8 cellular contexts compared by ENCODE assay signal in the genomic region with DNA sequence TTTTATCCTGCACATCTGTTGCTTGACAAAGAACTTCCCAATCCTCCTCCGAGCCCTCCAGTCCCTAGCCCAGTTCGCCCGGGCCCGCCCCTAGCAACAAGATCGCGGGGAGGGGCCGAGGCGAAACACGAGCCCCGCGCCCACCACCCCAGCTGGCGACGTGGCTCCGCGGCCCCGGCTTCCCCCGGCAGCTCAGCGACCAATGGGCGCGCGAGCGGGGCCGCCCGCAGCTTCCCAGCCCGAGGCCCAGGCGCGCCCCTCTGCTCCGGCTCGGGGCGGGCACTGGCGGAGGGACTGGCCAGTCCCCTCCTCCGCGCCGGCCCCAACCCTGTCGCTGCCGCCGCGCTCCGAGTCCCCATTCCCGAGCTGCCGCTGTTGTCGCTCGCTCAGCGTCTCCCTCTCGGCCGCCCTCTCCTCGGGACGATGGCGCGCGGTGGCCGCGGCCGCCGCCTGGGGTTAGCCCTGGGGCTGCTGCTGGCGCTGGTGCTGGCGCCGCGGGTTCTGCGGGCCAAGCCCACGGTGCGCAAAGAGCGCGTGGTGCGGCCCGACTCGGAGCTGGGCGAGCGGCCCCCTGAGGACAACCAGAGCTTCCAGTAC. TPM values are rescaled to one million over a fixed set of nuclear protein-coding genes. Genes with fewer than 3 reads are reported as not detected.
DNase-seq lines count a peak whose midpoint lies in the region; ATAC-seq and TF ChIP-seq lines count a peak whose summit lies in the region.

TSS of gene RCN1 (plus strand) at position 301 of the 597 bp plus-strand sequence. CDS start at position 424, 123 bp downstream.

- H3K9me3 Mint-ChIP-seq in activated CD8-positive, alpha-beta memory T cell treated with anti-CD3 and anti-CD28 coated beads, Interleukin-2, amount 10 ng/mL, durations not matched to agents 7 days and 5 days (ENCODE audit: low read depth), result no peaks in the 10 kb centered on the region
- H3K9me3 Mint-ChIP-seq in endothelial cell (ENCODE audit: unreplicated experiment), result no peaks in the 10 kb centered on the region

- no peak for TF ChIP-seq CTCF in endothelial cell (IDR thresholded peaks at IDR 0.05; ENCODE audit: unreplicated experiment)

- ATAC-seq in GM18517 (IDR thresholded peaks at IDR 0.05; ENCODE audit: unreplicated experiment), result peak; percentile 46
- peak; percentile 50 for ATAC-seq in HG02981 (IDR thresholded peaks at IDR 0.05; ENCODE audit: unreplicated experiment)
- ATAC-seq in activated CD8-positive, alpha-beta memory T cell treated with anti-CD3 and anti-CD28 coated beads, Interleukin-2, amount 10 ng/mL, durations not matched to agents 7 days and 5 days, result peak; percentile 68

- peaks cover 10% of the 10 kb centered on the region for H3K36me3 Mint-ChIP-seq in activated CD8-positive, alpha-beta memory T cell treated with anti-CD3 and anti-CD28 coated beads, Interleukin-2, amount 10 ng/mL, durations not matched to agents 7 days and 5 days
- peaks cover 4% of the 10 kb centered on the region for H3K36me3 Mint-ChIP-seq in endothelial cell (ENCODE audit: low read depth, unreplicated experiment)

- peak within 1 kb of the TSS; percentile 82 for H3K4me3 Mint-ChIP-seq in activated CD8-positive, alpha-beta memory T cell treated with anti-CD3 and anti-CD28 coated beads, Interleukin-2, amount 10 ng/mL, durations not matched to agents 7 days and 5 days
- H3K4me3 Mint-ChIP-seq in endothelial cell (ENCODE audit: unreplicated experiment), result peak within 1 kb of the TSS; percentile 91

- in situ Hi-C loops in ACHN (cut with HindIII; ENCODE audit: low pct_ligation_motif_present, low pct_unique_long_range_greater_than_20kb, low sequenced_read_pairs), result no loop called here

- H3K27me3 Mint-ChIP-seq in activated CD8-positive, alpha-beta memory T cell treated with anti-CD3 and anti-CD28 coated beads, Interleukin-2, amount 10 ng/mL, durations not matched to agents 7 days and 5 days, result peaks cover 9% of the 10 kb centered on the region
- H3K27me3 Mint-ChIP-seq in endothelial cell (ENCODE audit: unreplicated experiment), result peaks cover 17% of the 10 kb centered on the region

- H3K4me1 Mint-ChIP-seq in activated CD8-positive, alpha-beta memory T cell treated with anti-CD3 and anti-CD28 coated beads, Interleukin-2, amount 10 ng/mL, durations not matched to agents 7 days and 5 days, result peaks cover 33% of the 10 kb centered on the region
- H3K4me1 Mint-ChIP-seq in endothelial cell (ENCODE audit: unreplicated experiment), result peaks cover 44% of the 10 kb centered on the region

- peak within 1 kb of the TSS; percentile 88 for H3K27ac Mint-ChIP-seq in activated CD8-positive, alpha-beta memory T cell treated with anti-CD3 and anti-CD28 coated beads, Interleukin-2, amount 10 ng/mL, durations not matched to agents 7 days and 5 days
- peak within 1 kb of the TSS; percentile 89 for H3K27ac Mint-ChIP-seq in endothelial cell (ENCODE audit: unreplicated experiment)

- CTCF ChIA-PET in activated CD8-positive, alpha-beta memory T cell treated with anti-CD3 and anti-CD28 coated beads, Interleukin-2, amount 10 ng/mL, durations not matched to agents 7 days and 5 days (lab: Charles Lee), result interaction anchor here (1.2 kb wide), 1 partner anchor 38 kb away, joined by 3 read pairs; no protein-coding TSS in a partner anchor

- DNase-seq in ACHN, result peak; percentile 72
- peak; percentile 52 for DNase-seq in NCI-H510A (lab: John Stamatoyannopoulos, UW)
- DNase-seq in activated CD8-positive, alpha-beta memory T cell treated with anti-CD3 and anti-CD28 coated beads, Interleukin-2, amount 10 ng/mL, durations not matched to agents 7 days and 5 days, result peak; percentile 57
- DNase-seq in endothelial cell (ENCODE audit: low spot score), result peak; percentile 88
- peak; percentile 91 for DNase-seq in mesenteric fat pad (ENCODE audit: low spot score)
- peak; percentile 57 for DNase-seq in stimulated activated CD8-positive, alpha-beta memory T cell treated with anti-CD3 and anti-CD28 coated beads, Interleukin-4, amount 100 ng/mL, for 48 hours

RNA-seq across cellular contexts. Expression of gene RCN1, which starts in this region (rescaled TPM):
- total RNA-seq in activated CD8-positive, alpha-beta memory T cell treated with anti-CD3 and anti-CD28 coated beads, Interleukin-2, amount 10 ng/mL, durations not matched to agents 7 days and 5 days, result 10 to 100 TPM; 21.1 to 24.5 TPM
- total RNA-seq in endothelial cell (ENCODE audit: unreplicated experiment) (227 TPM), mesenteric fat pad (133 TPM)

Comparison
In these comparisons a context has a peak if more than half of its experiments do, and no peak if none do; other contexts are left out.
1. Peak in every context shown above with its lines: DNase-seq and ATAC-seq.